1 cellular context compared by ENCODE assay signal in the genomic region with DNA sequence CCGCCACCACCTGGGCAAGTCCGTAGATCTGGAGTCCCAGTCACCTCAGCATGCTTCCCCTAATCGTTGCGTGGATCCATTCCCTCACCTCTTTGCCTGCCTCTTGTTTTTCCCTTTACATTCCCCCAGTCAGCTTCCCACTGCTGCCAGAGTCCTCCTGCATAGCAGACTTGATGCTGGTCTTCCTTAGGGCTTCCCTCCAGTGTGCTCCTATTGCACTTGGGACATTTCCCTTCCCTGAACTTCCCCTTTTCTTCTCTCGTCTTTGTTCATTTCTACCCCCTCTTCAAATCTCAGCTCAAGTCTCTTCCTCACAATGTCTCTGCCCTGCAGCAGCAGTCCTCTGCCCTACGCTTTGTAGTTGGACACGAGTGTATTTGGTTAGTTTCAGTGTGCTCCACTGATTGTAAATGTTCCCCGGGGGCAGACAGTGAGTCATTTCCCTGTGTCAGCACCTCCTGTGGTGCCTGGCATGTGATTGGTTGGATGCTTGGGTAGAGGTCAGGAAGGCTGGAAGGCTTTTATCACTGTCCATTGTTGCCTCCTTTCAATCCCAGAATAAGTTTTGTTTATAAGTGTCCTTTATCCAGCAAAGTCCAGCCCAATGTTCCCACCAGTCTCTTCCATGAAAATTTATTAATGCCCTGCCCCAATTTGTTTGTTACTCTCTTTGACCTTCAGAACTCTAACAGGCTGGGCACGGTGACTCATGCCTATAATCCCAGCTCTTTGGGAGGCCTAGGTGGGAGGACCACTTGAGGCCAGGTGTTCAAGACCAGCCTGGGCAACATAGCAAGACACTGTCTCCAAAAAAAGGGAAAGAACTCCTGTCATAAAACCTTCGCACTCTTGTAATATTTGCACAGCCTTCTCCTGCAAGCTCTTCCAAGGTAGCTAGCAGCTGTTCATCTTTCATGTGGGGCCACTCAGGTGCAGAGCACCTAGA.
TF ChIP-seq lines count a peak whose summit lies in the region.

No MANE protein-coding gene starts in this region.

TF ChIP-seq in A549, 52 proteins besides CTCF, POLR2A, EP300 and RAD21 (continued from another document):
- TF ChIP-seq, protein P1, sequence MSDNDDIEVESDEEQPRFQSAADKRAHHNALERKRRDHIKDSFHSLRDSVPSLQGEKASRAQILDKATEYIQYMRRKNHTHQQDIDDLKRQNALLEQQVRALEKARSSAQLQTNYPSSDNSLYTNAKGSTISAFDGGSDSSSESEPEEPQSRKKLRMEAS (IDR thresholded peaks at IDR 0.05) = 0 out of 2 replicates have a peak, but pooled peaks have one; percentile 15
- TF ChIP-seq GATA3 (IDR thresholded peaks at IDR 0.05; ENCODE audit: borderline replicate concordance) (no peak), ZSCAN20 (CRISPR knock-in tag; IDR thresholded peaks at IDR 0.05) (no peak), MAFK (IDR thresholded peaks at IDR 0.05; ENCODE audit: partially characterized antibody) (peak; percentile 88)
